8 cellular contexts compared by ENCODE assay signal in genomic region chr1:93708734-93709481, GRCh38. TPM values are rescaled to one million over a fixed set of nuclear protein-coding genes. Genes with fewer than 3 reads are reported as not detected.
DNase-seq lines count a peak whose midpoint lies in the region; ATAC-seq and TF ChIP-seq lines count a peak whose summit lies in the region.

No MANE protein-coding gene starts in this region.

- H3K4me3 ChIP-seq in stomach, result no peak overlapping the region
- no peak overlapping the region for H3K4me3 ChIP-seq in dorsolateral prefrontal cortex

- intact Hi-C loops in activated CD4-positive, alpha-beta T cell treated with anti-CD3 and anti-CD28 coated beads for 36 hours (cut with DNase I, micrococcal nuclease), result loop anchor here (1.0 kb wide), 2 partner anchors 7 to 16 kb away; no protein-coding TSS in a partner anchor
- intact Hi-C loops in stomach (cut with DNase I; ENCODE audit: low total_unique reads) (no loop called here), dorsolateral prefrontal cortex (cut with DNase I) (no loop called here)

- no peak overlapping the region for H3K4me3 Mint-ChIP-seq in activated CD4-positive, alpha-beta T cell treated with anti-CD3 and anti-CD28 coated beads for 36 hours

- peak overlapping the region; percentile 24 to 63 (median 36) for H3K27ac ChIP-seq in stomach
- peak overlapping the region in 8 of 59 donors; percentile 2 to 46 (median 22) for H3K27ac ChIP-seq in dorsolateral prefrontal cortex

- TF ChIP-seq EP300 in stomach (IDR thresholded peaks at IDR 0.05), result no peak

- H3K4me1 Mint-ChIP-seq in activated CD4-positive, alpha-beta T cell treated with anti-CD3 and anti-CD28 coated beads for 36 hours, result peaks cover 39% of the 10 kb centered on the region

- H3K27ac Mint-ChIP-seq in activated CD4-positive, alpha-beta T cell treated with anti-CD3 and anti-CD28 coated beads for 36 hours, result no peak overlapping the region

- H3K36me3 ChIP-seq in stomach, result no peaks in the 10 kb centered on the region

- peaks cover 19% of the 10 kb centered on the region for H3K27me3 Mint-ChIP-seq in activated CD4-positive, alpha-beta T cell treated with anti-CD3 and anti-CD28 coated beads for 36 hours

- ATAC-seq in activated CD4-positive, alpha-beta T cell treated with anti-CD3 and anti-CD28 coated beads for 36 hours, result peak; percentile 7
- ATAC-seq in GM18517 (IDR thresholded peaks at IDR 0.05; ENCODE audit: unreplicated experiment) (no peak), HG02938 (IDR thresholded peaks at IDR 0.05; ENCODE audit: unreplicated experiment) (no peak)

- no peaks in the 10 kb centered on the region for H3K9me3 Mint-ChIP-seq in activated CD4-positive, alpha-beta T cell treated with anti-CD3 and anti-CD28 coated beads for 36 hours (ENCODE audit: low read depth)

- TF ChIP-seq CTCF in stomach (IDR thresholded peaks at IDR 0.05) (no peak), dorsolateral prefrontal cortex (IDR thresholded peaks at IDR 0.05 in 54 of 56, conservative IDR thresholded peaks at IDR 0.05 in 2 of 56; ENCODE audit: low read depth in 1 of 56, partially characterized antibody in 56 of 56) (no peak)

- peaks cover 9 to 34% (median 22%) of the 10 kb centered on the region in 4 donors for H3K4me1 ChIP-seq in stomach

- CTCF ChIA-PET in activated CD4-positive, alpha-beta T cell treated with anti-CD3 and anti-CD28 coated beads for 36 hours (lab: Charles Lee), result interaction anchor here (1.0 to 1.2 kb wide), 2 partner anchors 8 to 106 kb away, joined by 3 to 6 read pairs; no protein-coding TSS in a partner anchor

- peak; percentile 26 for DNase-seq in activated CD4-positive, alpha-beta T cell treated with anti-CD3 and anti-CD28 coated beads for 36 hours
- DNase-seq in activated CD4-positive, alpha-beta T cell treated with anti-CD3 and anti-CD28 coated beads for 48 hours, result no peak
- DNase-seq in NCI-H524 treated with DMSO at 0.1 percent for 48 hours (lab: John Stamatoyannopoulos, UW), result peak; percentile 88
- peak; percentile 31 for DNase-seq in globus pallidus (ENCODE audit: low spot score)
- peak; percentile 39 for DNase-seq in stomach
- DNase-seq in dorsolateral prefrontal cortex, result no peak

- 10 to 25% (median 18%) methylated on average over 9 of the region's 9 CpGs for WGBS in stomach, 5 donors

- POLR2A ChIA-PET in activated CD4-positive, alpha-beta T cell treated with anti-CD3 and anti-CD28 coated beads for 36 hours (lab: Charles Lee), result no interaction called here

- no peaks in the 10 kb centered on the region for H3K9me3 ChIP-seq in stomach

- TF ChIP-seq POLR2A in stomach (IDR thresholded peaks at IDR 0.05), result no peak

- H3K36me3 Mint-ChIP-seq in activated CD4-positive, alpha-beta T cell treated with anti-CD3 and anti-CD28 coated beads for 36 hours (ENCODE audit: low read depth), result no peaks in the 10 kb centered on the region

- H3K27me3 ChIP-seq in stomach, result no peaks in the 10 kb centered on the region
- H3K27me3 ChIP-seq in dorsolateral prefrontal cortex, result peaks cover 0 to 6% (median 0%) of the 10 kb centered on the region in 45 donors

RNA-seq across cellular contexts. Expression of gene BCAR3, which starts 27.3 kb away (rescaled TPM):
- total RNA-seq in activated CD4-positive, alpha-beta T cell treated with anti-CD3 and anti-CD28 coated beads for 36 hours, result under 1 TPM; 0.46 to 0.54 TPM
- total RNA-seq in stomach (10 to 100 TPM; 10.1 to 28.0 (median 20.6) TPM), dorsolateral prefrontal cortex (10 to 100 TPM; 10.4 to 50.9 (median 18.5) TPM)
- 10 to 100 TPM in 1 of 3 donors, 1 to 10 TPM in 2; 5.6 to 25.8 (median 8.3) TPM for polyA plus RNA-seq in stomach

Comparison
In these comparisons a context has a peak if more than half of its experiments do, and no peak if none do; other contexts are left out.
1. DNase-seq: peak in activated CD4-positive, alpha-beta T cell treated with anti-CD3 and anti-CD28 coated beads for 36 hours (single experiment), NCI-H524 treated with DMSO at 0.1 percent for 48 hours (single experiment), globus pallidus (single experiment) and stomach (single experiment); none in activated CD4-positive, alpha-beta T cell treated with anti-CD3 and anti-CD28 coated beads for 48 hours (single experiment) and dorsolateral prefrontal cortex (0 of 10).
2. RNA of gene BCAR3, which starts 27.3 kb away (total RNA-seq): 10.1 to 28.0 TPM in stomach and 10.4 to 50.9 TPM in dorsolateral prefrontal cortex; 0.46 to 0.54 TPM in activated CD4-positive, alpha-beta T cell treated with anti-CD3 and anti-CD28 coated beads for 36 hours; every median in the first group is over 4 times any median in the second.
3. intact Hi-C loops: an anchor here in activated CD4-positive, alpha-beta T cell treated with anti-CD3 and anti-CD28 coated beads for 36 hours (1.0 kb wide); none called in stomach and dorsolateral prefrontal cortex.